ENCODE assay signal across 13 cellular contexts in genomic region chr2:138421315-138421970, GRCh38.
DNase-seq lines count a peak whose midpoint lies in the region; ATAC-seq, FAIRE-seq and TF ChIP-seq lines count a peak whose summit lies in the region.
"Had no signal": no experiment of that assay in that cellular context is flagged by ENCODE, and none has a peak within 500 bp of the region (broad histone marks: within the 10 kb centered on the region; RNA-seq: fewer than 3 reads in every experiment).

No MANE protein-coding gene starts in this region.

- no peaks in the 10 kb centered on the region for H3K4me1 ChIP-seq in mucosa of descending colon (ENCODE audit: low read depth)
- peaks cover 0 to 4% (median 0%) of the 10 kb centered on the region in 3 donors for H3K4me1 ChIP-seq in gastroesophageal sphincter
- H3K4me1 ChIP-seq: parathyroid adenoma had no signal

- TF ChIP-seq POLR2A in gastroesophageal sphincter (IDR thresholded peaks at IDR 0.05), result no peak

- H3K9me3 Mint-ChIP-seq in CD4-positive, alpha-beta T cell, result peaks cover 8% of the 10 kb centered on the region

- no peaks in the 10 kb centered on the region for H3K27me3 Mint-ChIP-seq in CD4-positive, alpha-beta T cell

- intact Hi-C loops in mucosa of descending colon (cut with DNase I, micrococcal nuclease), result no loop called here
- intact Hi-C loops in CD4-positive, alpha-beta T cell (cut with DNase I, micrococcal nuclease), result no loop called here

- WGBS in gastroesophageal sphincter (ENCODE audit: low coverage in 1 of 2), 2 donors, result 69 to 86% methylated on average over 1 to 3 of the region's 3 CpGs

- no peaks in the 10 kb centered on the region for H3K36me3 Mint-ChIP-seq in CD4-positive, alpha-beta T cell (ENCODE audit: low read depth)

- peaks cover 7% of the 10 kb centered on the region for H3K9me3 ChIP-seq in mucosa of descending colon
- H3K9me3 ChIP-seq in gastroesophageal sphincter, result peaks cover 0 to 13% (median 0%) of the 10 kb centered on the region in 3 donors
- H3K9me3 ChIP-seq in CD4-positive, alpha-beta T cell (ENCODE audit: control insufficient read depth, low read length), result peaks cover 1% of the 10 kb centered on the region
- H3K9me3 ChIP-seq: Peyer's patch had no signal

- TF ChIP-seq CTCF in mucosa of descending colon (IDR thresholded peaks at IDR 0.05) (no peak), gastroesophageal sphincter (IDR thresholded peaks at IDR 0.05) (no peak)
- no peak for TF ChIP-seq CTCF in CD4-positive, alpha-beta T cell (IDR thresholded peaks at IDR 0.05)

- POLR2A ChIA-PET in CD4-positive, alpha-beta T cell (lab: Charles Lee), result no interaction called here

- H3K4me3 ChIP-seq in mucosa of descending colon (no peak overlapping the region), gastroesophageal sphincter (no peak overlapping the region)
- H3K4me3 ChIP-seq: dorsolateral prefrontal cortex, Peyer's patch had no signal

- H3K4me3 Mint-ChIP-seq in CD4-positive, alpha-beta T cell, result no peak overlapping the region
- H3K4me3 Mint-ChIP-seq: activated naive CD4-positive, alpha-beta T cell treated with anti-CD3 and anti-CD28 coated beads for 36 hours had no signal

- FAIRE-seq in RCC 7860 (lab: Jason Lieb, UNC), result peak; percentile 80

- H3K36me3 ChIP-seq in mucosa of descending colon (ENCODE audit: low read depth) (no peaks in the 10 kb centered on the region), gastroesophageal sphincter (no peaks in the 10 kb centered on the region)
- H3K36me3 ChIP-seq: Peyer's patch had no signal

- DNase-seq in EL (peak; percentile 42), RCC 7860 (ENCODE audit: low spot score) (peak; percentile 65), epithelial cell of prostate (ENCODE audit: low read depth, low spot score) (peak; percentile 55), mucosa of descending colon (no peak), NOMO-1 treated with dmso at 0.1 percent for 144 hours (lab: John Stamatoyannopoulos, UW; ENCODE audit: unreplicated experiment) (no peak), amniotic stem cell (lab: John Stamatoyannopoulos, UW) (no peak)
- no peak for DNase-seq in CD4-positive, alpha-beta T cell
- DNase-seq: activated naive CD4-positive, alpha-beta T cell treated with anti-CD3 and anti-CD28 coated beads for 36 hours; dorsolateral prefrontal cortex; NCI-H2171 treated with DMSO at 0.1 percent for 48 hours; Peyer's patch had no signal

- no peaks in the 10 kb centered on the region for H3K27me3 ChIP-seq in gastroesophageal sphincter
- no peaks in the 10 kb centered on the region for H3K27me3 ChIP-seq in CD4-positive, alpha-beta T cell (ENCODE audit: control insufficient read depth, insufficient read depth, low read length)
- H3K27me3 ChIP-seq: dorsolateral prefrontal cortex, Peyer's patch had no signal

- CTCF ChIA-PET in CD4-positive, alpha-beta T cell (lab: Charles Lee), result no interaction called here

- H3K4me1 Mint-ChIP-seq in CD4-positive, alpha-beta T cell (ENCODE audit: low read depth), result no peaks in the 10 kb centered on the region

- H3K27ac ChIP-seq in epithelial cell of prostate (peak overlapping the region; percentile 95), gastroesophageal sphincter (no peak overlapping the region)
- no peak overlapping the region for H3K27ac ChIP-seq in CD4-positive, alpha-beta T cell (ENCODE audit: low read depth, low read length)
- H3K27ac ChIP-seq: dorsolateral prefrontal cortex, parathyroid adenoma, Peyer's patch had no signal

- no peak overlapping the region for H3K27ac Mint-ChIP-seq in CD4-positive, alpha-beta T cell
- H3K27ac Mint-ChIP-seq: activated naive CD4-positive, alpha-beta T cell treated with anti-CD3 and anti-CD28 coated beads for 36 hours had no signal

- TF ChIP-seq EP300 in gastroesophageal sphincter (IDR thresholded peaks at IDR 0.05), result no peak

- ATAC-seq in mucosa of descending colon (peak; percentile 76), gastroesophageal sphincter (no peak)
- no peak for ATAC-seq in CD4-positive, alpha-beta T cell (ENCODE audit: poor library complexity)

Comparison
In these comparisons a context has a peak if more than half of its experiments do, and no peak if none do; other contexts are left out.
1. DNase-seq: peak in EL (single experiment), RCC 7860 (single experiment) and epithelial cell of prostate (single experiment); none in mucosa of descending colon (0 of 3), NOMO-1 treated with dmso at 0.1 percent for 144 hours (single experiment), amniotic stem cell (single experiment) and CD4-positive, alpha-beta T cell (0 of 10).